Comparison of ENCODE assay signal across 1 cellular context in the genomic region with DNA sequence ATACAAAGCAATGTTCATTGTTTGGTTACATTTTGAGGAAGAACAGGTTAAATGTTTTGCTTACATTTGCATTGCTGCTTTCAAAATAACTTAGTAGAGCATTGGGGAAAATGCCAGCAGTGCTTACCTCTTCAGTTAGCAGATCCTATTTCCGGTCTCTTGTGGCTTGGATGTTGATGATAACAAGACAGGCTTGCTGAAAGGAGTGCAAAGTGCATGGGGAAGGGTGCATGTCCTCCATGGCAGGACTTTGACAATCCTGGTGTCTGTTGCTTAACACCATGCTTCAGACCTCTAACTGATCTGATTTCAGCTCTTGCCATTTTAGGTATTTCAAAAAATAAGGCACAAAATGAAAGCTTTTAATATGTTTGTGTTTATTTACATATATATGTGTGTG.
TF ChIP-seq lines count a peak whose summit lies in the region.

No MANE protein-coding gene starts in this region.

TF ChIP-seq in HepG2, 621 proteins besides CTCF, POLR2A, EP300 and RAD21 (continued from another document and continues in another):
- TF ChIP-seq, protein P1, sequence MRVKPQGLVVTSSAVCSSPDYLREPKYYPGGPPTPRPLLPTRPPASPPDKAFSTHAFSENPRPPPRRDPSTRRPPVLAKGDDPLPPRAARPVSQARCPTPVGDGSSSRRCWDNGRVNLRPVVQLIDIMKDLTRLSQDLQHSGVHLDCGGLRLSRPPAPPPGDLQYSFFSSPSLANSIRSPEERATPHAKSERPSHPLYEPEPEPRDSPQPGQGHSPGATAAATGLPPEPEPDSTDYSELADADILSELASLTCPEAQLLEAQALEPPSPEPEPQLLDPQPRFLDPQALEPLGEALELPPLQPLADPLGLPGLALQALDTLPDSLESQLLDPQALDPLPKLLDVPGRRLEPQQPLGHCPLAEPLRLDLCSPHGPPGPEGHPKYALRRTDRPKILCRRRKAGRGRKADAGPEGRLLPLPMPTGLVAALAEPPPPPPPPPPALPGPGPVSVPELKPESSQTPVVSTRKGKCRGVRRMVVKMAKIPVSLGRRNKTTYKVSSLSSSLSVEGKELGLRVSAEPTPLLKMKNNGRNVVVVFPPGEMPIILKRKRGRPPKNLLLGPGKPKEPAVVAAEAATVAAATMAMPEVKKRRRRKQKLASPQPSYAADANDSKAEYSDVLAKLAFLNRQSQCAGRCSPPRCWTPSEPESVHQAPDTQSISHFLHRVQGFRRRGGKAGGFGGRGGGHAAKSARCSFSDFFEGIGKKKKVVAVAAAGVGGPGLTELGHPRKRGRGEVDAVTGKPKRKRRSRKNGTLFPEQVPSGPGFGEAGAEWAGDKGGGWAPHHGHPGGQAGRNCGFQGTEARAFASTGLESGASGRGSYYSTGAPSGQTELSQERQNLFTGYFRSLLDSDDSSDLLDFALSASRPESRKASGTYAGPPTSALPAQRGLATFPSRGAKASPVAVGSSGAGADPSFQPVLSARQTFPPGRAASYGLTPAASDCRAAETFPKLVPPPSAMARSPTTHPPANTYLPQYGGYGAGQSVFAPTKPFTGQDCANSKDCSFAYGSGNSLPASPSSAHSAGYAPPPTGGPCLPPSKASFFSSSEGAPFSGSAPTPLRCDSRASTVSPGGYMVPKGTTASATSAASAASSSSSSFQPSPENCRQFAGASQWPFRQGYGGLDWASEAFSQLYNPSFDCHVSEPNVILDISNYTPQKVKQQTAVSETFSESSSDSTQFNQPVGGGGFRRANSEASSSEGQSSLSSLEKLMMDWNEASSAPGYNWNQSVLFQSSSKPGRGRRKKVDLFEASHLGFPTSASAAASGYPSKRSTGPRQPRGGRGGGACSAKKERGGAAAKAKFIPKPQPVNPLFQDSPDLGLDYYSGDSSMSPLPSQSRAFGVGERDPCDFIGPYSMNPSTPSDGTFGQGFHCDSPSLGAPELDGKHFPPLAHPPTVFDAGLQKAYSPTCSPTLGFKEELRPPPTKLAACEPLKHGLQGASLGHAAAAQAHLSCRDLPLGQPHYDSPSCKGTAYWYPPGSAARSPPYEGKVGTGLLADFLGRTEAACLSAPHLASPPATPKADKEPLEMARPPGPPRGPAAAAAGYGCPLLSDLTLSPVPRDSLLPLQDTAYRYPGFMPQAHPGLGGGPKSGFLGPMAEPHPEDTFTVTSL (CRISPR knock-in tag; IDR thresholded peaks at IDR 0.05; ENCODE audit: borderline replicate concordance), result peak; percentile 35; the same call in 1 of the 2 replicates
- TF ChIP-seq ZNF558 (CRISPR knock-in tag; IDR thresholded peaks at IDR 0.05; ENCODE audit: borderline replicate concordance), result no peak
- no peak for TF ChIP-seq SUZ12 (IDR thresholded peaks at IDR 0.05; ENCODE audit: low read depth, low read length)
- no peak for TF ChIP-seq PCBP1 (IDR thresholded peaks at IDR 0.05; ENCODE audit: borderline replicate concordance, low read depth, low read length)
- TF ChIP-seq, protein P2, sequence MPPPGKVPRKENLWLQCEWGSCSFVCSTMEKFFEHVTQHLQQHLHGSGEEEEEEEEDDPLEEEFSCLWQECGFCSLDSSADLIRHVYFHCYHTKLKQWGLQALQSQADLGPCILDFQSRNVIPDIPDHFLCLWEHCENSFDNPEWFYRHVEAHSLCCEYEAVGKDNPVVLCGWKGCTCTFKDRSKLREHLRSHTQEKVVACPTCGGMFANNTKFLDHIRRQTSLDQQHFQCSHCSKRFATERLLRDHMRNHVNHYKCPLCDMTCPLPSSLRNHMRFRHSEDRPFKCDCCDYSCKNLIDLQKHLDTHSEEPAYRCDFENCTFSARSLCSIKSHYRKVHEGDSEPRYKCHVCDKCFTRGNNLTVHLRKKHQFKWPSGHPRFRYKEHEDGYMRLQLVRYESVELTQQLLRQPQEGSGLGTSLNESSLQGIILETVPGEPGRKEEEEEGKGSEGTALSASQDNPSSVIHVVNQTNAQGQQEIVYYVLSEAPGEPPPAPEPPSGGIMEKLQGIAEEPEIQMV (CRISPR knock-in tag; IDR thresholded peaks at IDR 0.05; ENCODE audit: low read depth), result no peak
- peak; percentile 66; the same call in 1 of the 2 replicates for TF ChIP-seq CEBPG (CRISPR knock-in tag; IDR thresholded peaks at IDR 0.05)
- TF ChIP-seq, protein P3, sequence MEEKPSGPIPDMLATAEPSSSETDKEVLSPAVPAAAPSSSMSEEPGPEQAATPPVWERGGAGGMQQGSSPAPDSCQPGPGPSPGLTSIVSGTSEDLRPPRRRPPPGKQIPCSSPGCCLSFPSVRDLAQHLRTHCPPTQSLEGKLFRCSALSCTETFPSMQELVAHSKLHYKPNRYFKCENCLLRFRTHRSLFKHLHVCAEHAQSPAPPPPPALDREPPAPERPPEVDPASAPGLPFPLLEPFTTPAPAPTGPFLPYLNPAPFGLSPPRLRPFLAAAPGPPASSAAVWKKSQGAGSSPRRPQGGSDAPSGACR (CRISPR knock-in tag; IDR thresholded peaks at IDR 0.05), result 0 out of 2 replicates have a peak, but pooled peaks have one; percentile 29
- peak; percentile 32; the same call in 1 of the 2 replicates for TF ChIP-seq HDAC2 (CRISPR knock-in tag; IDR thresholded peaks at IDR 0.05)
- no peak for TF ChIP-seq ZNF781 (CRISPR knock-in tag; IDR thresholded peaks at IDR 0.05; ENCODE audit: borderline replicate concordance, not compliant biosample characterization)
- TF ChIP-seq HOXA3 (CRISPR knock-in tag; IDR thresholded peaks at IDR 0.05), result peak; percentile 26; the same call in 1 of the 2 replicates
- TF ChIP-seq, protein P4, sequence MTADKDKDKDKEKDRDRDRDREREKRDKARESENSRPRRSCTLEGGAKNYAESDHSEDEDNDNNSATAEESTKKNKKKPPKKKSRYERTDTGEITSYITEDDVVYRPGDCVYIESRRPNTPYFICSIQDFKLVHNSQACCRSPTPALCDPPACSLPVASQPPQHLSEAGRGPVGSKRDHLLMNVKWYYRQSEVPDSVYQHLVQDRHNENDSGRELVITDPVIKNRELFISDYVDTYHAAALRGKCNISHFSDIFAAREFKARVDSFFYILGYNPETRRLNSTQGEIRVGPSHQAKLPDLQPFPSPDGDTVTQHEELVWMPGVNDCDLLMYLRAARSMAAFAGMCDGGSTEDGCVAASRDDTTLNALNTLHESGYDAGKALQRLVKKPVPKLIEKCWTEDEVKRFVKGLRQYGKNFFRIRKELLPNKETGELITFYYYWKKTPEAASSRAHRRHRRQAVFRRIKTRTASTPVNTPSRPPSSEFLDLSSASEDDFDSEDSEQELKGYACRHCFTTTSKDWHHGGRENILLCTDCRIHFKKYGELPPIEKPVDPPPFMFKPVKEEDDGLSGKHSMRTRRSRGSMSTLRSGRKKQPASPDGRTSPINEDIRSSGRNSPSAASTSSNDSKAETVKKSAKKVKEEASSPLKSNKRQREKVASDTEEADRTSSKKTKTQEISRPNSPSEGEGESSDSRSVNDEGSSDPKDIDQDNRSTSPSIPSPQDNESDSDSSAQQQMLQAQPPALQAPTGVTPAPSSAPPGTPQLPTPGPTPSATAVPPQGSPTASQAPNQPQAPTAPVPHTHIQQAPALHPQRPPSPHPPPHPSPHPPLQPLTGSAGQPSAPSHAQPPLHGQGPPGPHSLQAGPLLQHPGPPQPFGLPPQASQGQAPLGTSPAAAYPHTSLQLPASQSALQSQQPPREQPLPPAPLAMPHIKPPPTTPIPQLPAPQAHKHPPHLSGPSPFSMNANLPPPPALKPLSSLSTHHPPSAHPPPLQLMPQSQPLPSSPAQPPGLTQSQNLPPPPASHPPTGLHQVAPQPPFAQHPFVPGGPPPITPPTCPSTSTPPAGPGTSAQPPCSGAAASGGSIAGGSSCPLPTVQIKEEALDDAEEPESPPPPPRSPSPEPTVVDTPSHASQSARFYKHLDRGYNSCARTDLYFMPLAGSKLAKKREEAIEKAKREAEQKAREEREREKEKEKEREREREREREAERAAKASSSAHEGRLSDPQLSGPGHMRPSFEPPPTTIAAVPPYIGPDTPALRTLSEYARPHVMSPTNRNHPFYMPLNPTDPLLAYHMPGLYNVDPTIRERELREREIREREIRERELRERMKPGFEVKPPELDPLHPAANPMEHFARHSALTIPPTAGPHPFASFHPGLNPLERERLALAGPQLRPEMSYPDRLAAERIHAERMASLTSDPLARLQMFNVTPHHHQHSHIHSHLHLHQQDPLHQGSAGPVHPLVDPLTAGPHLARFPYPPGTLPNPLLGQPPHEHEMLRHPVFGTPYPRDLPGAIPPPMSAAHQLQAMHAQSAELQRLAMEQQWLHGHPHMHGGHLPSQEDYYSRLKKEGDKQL (CRISPR knock-in tag; IDR thresholded peaks at IDR 0.05; ENCODE audit: low read depth), result no peak
- TF ChIP-seq, protein P5, sequence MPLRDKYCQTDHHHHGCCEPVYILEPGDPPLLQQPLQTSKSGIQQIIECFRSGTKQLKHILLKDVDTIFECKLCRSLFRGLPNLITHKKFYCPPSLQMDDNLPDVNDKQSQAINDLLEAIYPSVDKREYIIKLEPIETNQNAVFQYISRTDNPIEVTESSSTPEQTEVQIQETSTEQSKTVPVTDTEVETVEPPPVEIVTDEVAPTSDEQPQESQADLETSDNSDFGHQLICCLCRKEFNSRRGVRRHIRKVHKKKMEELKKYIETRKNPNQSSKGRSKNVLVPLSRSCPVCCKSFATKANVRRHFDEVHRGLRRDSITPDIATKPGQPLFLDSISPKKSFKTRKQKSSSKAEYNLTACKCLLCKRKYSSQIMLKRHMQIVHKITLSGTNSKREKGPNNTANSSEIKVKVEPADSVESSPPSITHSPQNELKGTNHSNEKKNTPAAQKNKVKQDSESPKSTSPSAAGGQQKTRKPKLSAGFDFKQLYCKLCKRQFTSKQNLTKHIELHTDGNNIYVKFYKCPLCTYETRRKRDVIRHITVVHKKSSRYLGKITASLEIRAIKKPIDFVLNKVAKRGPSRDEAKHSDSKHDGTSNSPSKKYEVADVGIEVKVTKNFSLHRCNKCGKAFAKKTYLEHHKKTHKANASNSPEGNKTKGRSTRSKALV (CRISPR knock-in tag; IDR thresholded peaks at IDR 0.05), result 0 out of 2 replicates have a peak, but pooled peaks have one; percentile 46
- no peak for TF ChIP-seq ZNF256 (CRISPR knock-in tag; conservative IDR thresholded peaks at IDR 0.05)
- TF ChIP-seq ZNF557 (CRISPR knock-in tag; IDR thresholded peaks at IDR 0.05), result no peak
- peak; percentile 79 for TF ChIP-seq MIXL1 (CRISPR knock-in tag; IDR thresholded peaks at IDR 0.05)
- peak; percentile 76; the same call in 1 of the 2 replicates for TF ChIP-seq CEBPB (IDR thresholded peaks at IDR 0.05; ENCODE audit: borderline replicate concordance, low read depth, low read length)
- TF ChIP-seq, protein P6, sequence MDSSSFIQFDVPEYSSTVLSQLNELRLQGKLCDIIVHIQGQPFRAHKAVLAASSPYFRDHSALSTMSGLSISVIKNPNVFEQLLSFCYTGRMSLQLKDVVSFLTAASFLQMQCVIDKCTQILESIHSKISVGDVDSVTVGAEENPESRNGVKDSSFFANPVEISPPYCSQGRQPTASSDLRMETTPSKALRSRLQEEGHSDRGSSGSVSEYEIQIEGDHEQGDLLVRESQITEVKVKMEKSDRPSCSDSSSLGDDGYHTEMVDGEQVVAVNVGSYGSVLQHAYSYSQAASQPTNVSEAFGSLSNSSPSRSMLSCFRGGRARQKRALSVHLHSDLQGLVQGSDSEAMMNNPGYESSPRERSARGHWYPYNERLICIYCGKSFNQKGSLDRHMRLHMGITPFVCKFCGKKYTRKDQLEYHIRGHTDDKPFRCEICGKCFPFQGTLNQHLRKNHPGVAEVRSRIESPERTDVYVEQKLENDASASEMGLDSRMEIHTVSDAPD (CRISPR knock-in tag; IDR thresholded peaks at IDR 0.05), result no peak
- 0 out of 2 replicates have a peak, but pooled peaks have one; percentile 20 for TF ChIP-seq IRF2 (CRISPR knock-in tag; IDR thresholded peaks at IDR 0.05)
- no peak for TF ChIP-seq GABPA (IDR thresholded peaks at IDR 0.05; ENCODE audit: low read depth, low read length)
- TF ChIP-seq GABPA (CRISPR knock-in tag; IDR thresholded peaks at IDR 0.05; ENCODE audit: low read depth), result peak; percentile 84
- TF ChIP-seq TBX2 (CRISPR knock-in tag; IDR thresholded peaks at IDR 0.05; ENCODE audit: borderline replicate concordance), result no peak
- TF ChIP-seq GABPB1 (CRISPR knock-in tag; IDR thresholded peaks at IDR 0.05), result peak; percentile 62
- peak; percentile 45; the same call in 1 of the 2 replicates for TF ChIP-seq ZMYM4 (CRISPR knock-in tag; IDR thresholded peaks at IDR 0.05)
- no peak for TF ChIP-seq NRL (CRISPR knock-in tag; IDR thresholded peaks at IDR 0.05; ENCODE audit: borderline replicate concordance)
- TF ChIP-seq, protein P7, sequence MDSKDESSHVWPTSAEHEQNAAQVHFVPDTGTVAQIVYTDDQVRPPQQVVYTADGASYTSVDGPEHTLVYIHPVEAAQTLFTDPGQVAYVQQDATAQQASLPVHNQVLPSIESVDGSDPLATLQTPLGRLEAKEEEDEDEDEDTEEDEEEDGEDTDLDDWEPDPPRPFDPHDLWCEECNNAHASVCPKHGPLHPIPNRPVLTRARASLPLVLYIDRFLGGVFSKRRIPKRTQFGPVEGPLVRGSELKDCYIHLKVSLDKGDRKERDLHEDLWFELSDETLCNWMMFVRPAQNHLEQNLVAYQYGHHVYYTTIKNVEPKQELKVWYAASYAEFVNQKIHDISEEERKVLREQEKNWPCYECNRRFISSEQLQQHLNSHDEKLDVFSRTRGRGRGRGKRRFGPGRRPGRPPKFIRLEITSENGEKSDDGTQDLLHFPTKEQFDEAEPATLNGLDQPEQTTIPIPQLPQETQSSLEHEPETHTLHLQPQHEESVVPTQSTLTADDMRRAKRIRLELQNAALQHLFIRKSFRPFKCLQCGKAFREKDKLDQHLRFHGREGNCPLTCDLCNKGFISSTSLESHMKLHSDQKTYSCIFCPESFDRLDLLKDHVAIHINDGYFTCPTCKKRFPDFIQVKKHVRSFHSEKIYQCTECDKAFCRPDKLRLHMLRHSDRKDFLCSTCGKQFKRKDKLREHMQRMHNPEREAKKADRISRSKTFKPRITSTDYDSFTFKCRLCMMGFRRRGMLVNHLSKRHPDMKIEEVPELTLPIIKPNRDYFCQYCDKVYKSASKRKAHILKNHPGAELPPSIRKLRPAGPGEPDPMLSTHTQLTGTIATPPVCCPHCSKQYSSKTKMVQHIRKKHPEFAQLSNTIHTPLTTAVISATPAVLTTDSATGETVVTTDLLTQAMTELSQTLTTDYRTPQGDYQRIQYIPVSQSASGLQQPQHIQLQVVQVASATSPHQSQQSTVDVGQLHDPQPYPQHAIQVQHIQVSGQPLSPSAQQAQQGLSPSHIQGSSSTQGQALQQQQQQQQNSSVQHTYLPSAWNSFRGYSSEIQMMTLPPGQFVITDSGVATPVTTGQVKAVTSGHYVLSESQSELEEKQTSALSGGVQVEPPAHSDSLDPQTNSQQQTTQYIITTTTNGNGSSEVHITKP (CRISPR knock-in tag; IDR thresholded peaks at IDR 0.05; ENCODE audit: low read depth), result no peak
- TF ChIP-seq WIZ (CRISPR knock-in tag; IDR thresholded peaks at IDR 0.05), result 0 out of 2 replicates have a peak, but pooled peaks have one; percentile 49
- TF ChIP-seq, protein P8, sequence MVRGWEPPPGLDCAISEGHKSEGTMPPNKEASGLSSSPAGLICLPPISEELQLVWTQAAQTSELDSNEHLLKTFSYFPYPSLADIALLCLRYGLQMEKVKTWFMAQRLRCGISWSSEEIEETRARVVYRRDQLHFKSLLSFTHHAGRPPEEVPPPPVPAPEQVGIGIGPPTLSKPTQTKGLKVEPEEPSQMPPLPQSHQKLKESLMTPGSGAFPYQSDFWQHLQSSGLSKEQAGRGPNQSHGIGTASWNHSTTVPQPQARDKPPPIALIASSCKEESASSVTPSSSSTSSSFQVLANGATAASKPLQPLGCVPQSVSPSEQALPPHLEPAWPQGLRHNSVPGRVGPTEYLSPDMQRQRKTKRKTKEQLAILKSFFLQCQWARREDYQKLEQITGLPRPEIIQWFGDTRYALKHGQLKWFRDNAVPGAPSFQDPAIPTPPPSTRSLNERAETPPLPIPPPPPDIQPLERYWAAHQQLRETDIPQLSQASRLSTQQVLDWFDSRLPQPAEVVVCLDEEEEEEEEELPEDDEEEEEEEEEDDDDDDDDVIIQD (CRISPR knock-in tag; IDR thresholded peaks at IDR 0.05; ENCODE audit: low read depth), result peak; percentile 29; the same call in 1 of the 2 replicates
- no peak for TF ChIP-seq ZNF251 (CRISPR knock-in tag; IDR thresholded peaks at IDR 0.05)
- TF ChIP-seq MAFK (conservative IDR thresholded peaks at IDR 0.05 in 1 of 2, IDR thresholded peaks at IDR 0.05 in 1 of 2; ENCODE audit: low read length in 2 of 2), result no peak
- TF ChIP-seq ZNF317 (CRISPR knock-in tag; IDR thresholded peaks at IDR 0.05), result no peak
- TF ChIP-seq MED1 (CRISPR knock-in tag; IDR thresholded peaks at IDR 0.05), result peak; percentile 65
